ENCODE assay signal across 16 cellular contexts in genomic region chr6:135701426-135701825, GRCh38.
DNase-seq lines count a peak whose midpoint lies in the region; ATAC-seq and TF ChIP-seq lines count a peak whose summit lies in the region.
"Had no signal": no experiment of that assay in that cellular context is flagged by ENCODE, and none has a peak within 500 bp of the region (broad histone marks: within the 10 kb centered on the region; RNA-seq: fewer than 3 reads in every experiment).

No MANE protein-coding gene starts in this region.

- in situ Hi-C loops in GM13976 (cut with MboI; ENCODE audit: low sequenced_read_pairs, unreplicated experiment): no loop called here

- no peaks in the 10 kb centered on the region for H3K9me3 ChIP-seq in SJCRH30 (replicated peaks)
- H3K9me3 ChIP-seq: BLaER1, Caco-2 had no signal

- no peak for TF ChIP-seq CTCF in GM13976 (IDR thresholded peaks at IDR 0.05; ENCODE audit: borderline replicate concordance, control extremely low read depth, extremely low read depth, insufficient read depth, missing control alignments)

- peak overlapping the region; percentile 27 for H3K27ac Mint-ChIP-seq in activated T-cell treated with anti-CD3 and anti-CD28 coated beads, Interleukin-2, amount 50 U/mL, for 72 hours
- H3K27ac Mint-ChIP-seq: CD8-positive, alpha-beta memory T cell had no signal

- H3K4me1 ChIP-seq in SJCRH30: no peaks in the 10 kb centered on the region
- H3K4me1 ChIP-seq: BLaER1, Caco-2 had no signal

- H3K4me1 Mint-ChIP-seq in activated T-cell treated with anti-CD3 and anti-CD28 coated beads, Interleukin-2, amount 50 U/mL, for 72 hours (ENCODE audit: low read depth): peaks cover 22% of the 10 kb centered on the region
- H3K4me1 Mint-ChIP-seq: CD8-positive, alpha-beta memory T cell had no signal

- DNase-seq in activated T-cell treated with anti-CD3 and anti-CD28 coated beads, Interleukin-2, amount 50 U/mL, for 72 hours: no peak
- DNase-seq in activated T-cell treated with anti-CD3 and anti-CD28 coated beads, Interleukin-2, amount 50 U/mL, for 48 hours: no peak
- DNase-seq in amniotic epithelial cell (ENCODE audit: low read depth): peak; percentile 27
- DNase-seq in fibroblast of gingiva (ENCODE audit: low read depth): peak; percentile 10
- peak; percentile 84 for DNase-seq in renal cortical epithelial cell (ENCODE audit: low read depth)
- DNase-seq in GM13976 (ENCODE audit: low spot score): no peak
- no peak for DNase-seq in SJCRH30
- no peak for DNase-seq in RPMI8226
- DNase-seq: 8988T; AML-193; Caco-2; CD8-positive, alpha-beta memory T cell; DMS53 had no signal

- H3K27me3 ChIP-seq in SJCRH30: peaks cover 6% of the 10 kb centered on the region; the same call in 1 of the 2 replicates
- H3K27me3 ChIP-seq: BLaER1 had no signal

- no peak overlapping the region for H3K4me3 ChIP-seq in SJCRH30
- H3K4me3 ChIP-seq: BLaER1 had no signal

- H3K36me3 ChIP-seq in SJCRH30: no peaks in the 10 kb centered on the region
- H3K36me3 ChIP-seq: BLaER1 had no signal

- H3K4me3 Mint-ChIP-seq in activated T-cell treated with anti-CD3 and anti-CD28 coated beads, Interleukin-2, amount 50 U/mL, for 72 hours: no peak overlapping the region
- H3K4me3 Mint-ChIP-seq: CD8-positive, alpha-beta memory T cell had no signal

- H3K27me3 Mint-ChIP-seq in activated T-cell treated with anti-CD3 and anti-CD28 coated beads, Interleukin-2, amount 50 U/mL, for 72 hours (ENCODE audit: low read depth): peaks cover 6% of the 10 kb centered on the region

- no peak for ATAC-seq in activated T-cell treated with anti-CD3 and anti-CD28 coated beads, Interleukin-2, amount 50 U/mL, for 72 hours (replicated peaks in 1 of 2)
- ATAC-seq: HCT116 had no signal

- H3K27ac ChIP-seq in SJCRH30: no peak overlapping the region
- H3K27ac ChIP-seq: BLaER1, HL-60 had no signal

- no peaks in the 10 kb centered on the region for H3K36me3 Mint-ChIP-seq in activated T-cell treated with anti-CD3 and anti-CD28 coated beads, Interleukin-2, amount 50 U/mL, for 72 hours (ENCODE audit: insufficient read depth in 2 of 2)
- H3K36me3 Mint-ChIP-seq: CD8-positive, alpha-beta memory T cell had no signal

- peaks cover 0 to 5% of the 10 kb centered on the region in 2 donors for H3K9me3 Mint-ChIP-seq in activated T-cell treated with anti-CD3 and anti-CD28 coated beads, Interleukin-2, amount 50 U/mL, for 72 hours
- H3K9me3 Mint-ChIP-seq: CD8-positive, alpha-beta memory T cell had no signal

Comparison
In these comparisons a context has a peak if more than half of its experiments do, and no peak if none do; other contexts are left out.
1. DNase-seq: peak in amniotic epithelial cell (single experiment), fibroblast of gingiva (single experiment) and renal cortical epithelial cell (single experiment); none in activated T-cell treated with anti-CD3 and anti-CD28 coated beads, Interleukin-2, amount 50 U/mL, for 72 hours (0 of 2), activated T-cell treated with anti-CD3 and anti-CD28 coated beads, Interleukin-2, amount 50 U/mL, for 48 hours (0 of 2), GM13976 (single experiment), SJCRH30 (0 of 2) and RPMI8226 (single experiment).